ENCODE assay signal across 8 cellular contexts in genomic region chrX:71283409-71284143, GRCh38. TPM values are rescaled to one million over a fixed set of nuclear protein-coding genes. Genes with fewer than 3 reads are reported as not detected.
DNase-seq lines count a peak whose midpoint lies in the region; ATAC-seq and TF ChIP-seq lines count a peak whose summit lies in the region.

TSS of gene NONO (plus strand) at chrX:71283635. CDS start at chrX:71290638, 7,003 bp downstream.

- DNase-seq in AG08395 (ENCODE audit: low spot score) (peak; percentile 93), NCI-H345 treated with DMSO at 0.1 percent for 48 hours (lab: John Stamatoyannopoulos, UW; ENCODE audit: unreplicated experiment) (peak; percentile 97), inferior parietal cortex (ENCODE audit: extremely low spot score) (peak; percentile 98), spleen (peak; percentile 91)
- DNase-seq in activated CD4-positive, CD25-positive, alpha-beta regulatory T cell (lab: John Stamatoyannopoulos, UW): peak; percentile 59 to 74 (median 66)
- peak; percentile 91 for DNase-seq in central memory CD4-positive, alpha-beta T cell

- TF ChIP-seq POLR2A in GM18951 (IDR thresholded peaks at IDR 0.05; ENCODE audit: extremely low read depth, insufficient read depth, insufficient read length): peak; percentile 81
- peak in 1 of 3 donors; percentile 16 for TF ChIP-seq POLR2A in spleen (IDR thresholded peaks at IDR 0.05)

- in situ Hi-C loops in GM18951 (cut with MboI; ENCODE audit: low sequenced_read_pairs, unreplicated experiment): no loop called here

- WGBS in spleen, 5 donors: 0 to 48% (median 4%) methylated on average over 29 to 56 of the region's 56 CpGs

- intact Hi-C loops in spleen (cut with DNase I; ENCODE audit: low total_unique reads): no loop called here

- peaks cover 4 to 48% (median 34%) of the 10 kb centered on the region in 6 donors for H3K4me1 ChIP-seq in spleen

- H3K27ac ChIP-seq in spleen: peak within 1 kb of the TSS; percentile 82 to 97 (median 93)

- no peaks in the 10 kb centered on the region for H3K9me3 ChIP-seq in spleen

- peaks cover 0 to 6% (median 0%) of the 10 kb centered on the region in 6 donors for H3K36me3 ChIP-seq in spleen

- ATAC-seq in HG03196 (IDR thresholded peaks at IDR 0.05; ENCODE audit: unreplicated experiment): peak; percentile 89

- no peaks in the 10 kb centered on the region for H3K27me3 ChIP-seq in spleen (replicated peaks in 1 of 7)

- peak within 1 kb of the TSS; percentile 32 to 76 (median 53) for H3K4me3 ChIP-seq in spleen

- peak in 3 of 11 experiments; percentile 7 to 19 (median 10) for TF ChIP-seq CTCF in spleen (IDR thresholded peaks at IDR 0.05 in 8 of 11, conservative IDR thresholded peaks at IDR 0.05 in 3 of 11)

RNA-seq across cellular contexts. Expression of gene NONO, which starts in this region (rescaled TPM):
- 100 to 1,000 TPM; 218 to 249 (median 234) TPM for total RNA-seq in spleen
- 100 to 1,000 TPM; 101 to 128 (median 112) TPM for polyA plus RNA-seq in spleen

Comparison
In these comparisons a context has a peak if more than half of its experiments do, and no peak if none do; other contexts are left out.
1. Peak in every context shown above with its lines: DNase-seq, ATAC-seq, H3K4me3 ChIP-seq and H3K27ac ChIP-seq.